ENCODE assay signal across 34 cellular contexts in genomic region chr10:127687548-127687947, GRCh38. TPM values are rescaled to one million over a fixed set of nuclear protein-coding genes. Genes with fewer than 3 reads are reported as not detected.
"Had no signal": no experiment of that assay in that cellular context is flagged by ENCODE, and none has a peak within 500 bp of the region (broad histone marks: within the 10 kb centered on the region; RNA-seq: fewer than 3 reads in every experiment).

No MANE protein-coding gene starts in this region.

- H3K27me3 ChIP-seq: ascending aorta, cardiac muscle cell had no signal

- H3K9me3 ChIP-seq: ascending aorta had no signal

- H3K36me3 ChIP-seq: ascending aorta, cardiac muscle cell had no signal

- DNase-seq: activated B cell treated with CpG ODN at 0.5 μM for 24 hours; activated CD4-positive, alpha-beta memory T cell treated with anti-CD3 and anti-CD28 coated beads, Interleukin-2, amount 10 ng/mL, durations not matched to agents 7 days and 5 days; activated CD4-positive, alpha-beta T cell treated with anti-CD3 and anti-CD28 coated beads for 4 hours; activated CD4-positive, alpha-beta T cell treated with anti-CD3 and anti-CD28 coated beads, Interleukin-2, amount 10 ng/mL, durations not matched to agents 24 days and 14 days; activated CD4-positive, alpha-beta T cell treated with anti-CD3 and anti-CD28 coated beads, Interleukin-2, amount 50 U/mL, for 1 hour; activated CD4-positive, alpha-beta T cell treated with anti-CD3 and anti-CD28 coated beads, Interleukin-2, amount 50 U/mL, for 48 hours; activated CD4-positive, CD25-positive, alpha-beta regulatory T cell treated with anti-CD3 and anti-CD28 coated beads, Interleukin-2, amount 50 U/mL, for 72 hours; activated CD8-positive, alpha-beta memory T cell treated with anti-CD3 and anti-CD28 coated beads for 24 hours; activated CD8-positive, alpha-beta memory T cell treated with anti-CD3 and anti-CD28 coated beads, Interleukin-2, amount 10 ng/mL, durations not matched to agents 7 days and 5 days; activated CD8-positive, alpha-beta T cell treated with anti-CD3 and anti-CD28 coated beads, Interleukin-2, amount 10 ng/mL, durations not matched to agents 7 days and 5 days; activated effector memory CD4-positive, alpha-beta T cell treated with anti-CD3 and anti-CD28 coated beads, Interleukin-2, amount 50 U/mL, for 16 hours; activated gamma-delta T cell treated with Interleukin-2 at 50 U/mL for 16 hours; activated naive CD4-positive, alpha-beta T cell; activated naive CD4-positive, alpha-beta T cell treated with anti-CD3 and anti-CD28 coated beads for 36 hours; activated naive CD8-positive, alpha-beta T cell treated with anti-CD3 and anti-CD28 coated beads, Interleukin-2, amount 10 ng/mL, durations not matched to agents 7 days and 5 days; activated naive CD8-positive, alpha-beta T cell treated with anti-CD3 and anti-CD28 coated beads, Interleukin-2, amount 50 U/mL, for 24 hours; activated T-cell treated with anti-CD3 and anti-CD28 coated beads for 4 hours; activated T-cell treated with anti-CD3 and anti-CD28 coated beads, Interleukin-2, amount 50 U/mL, for 1 hour; activated T-cell treated with anti-CD3 and anti-CD28 coated beads, Interleukin-2, amount 50 U/mL, for 4 hours; activated T-cell treated with anti-CD3 and anti-CD28 coated beads, Interleukin-2, amount 50 U/mL, for 72 hours; amygdala; anterior cingulate cortex; caudate nucleus; cerebellar nuclear complex; SW 1271; T-helper 1 cell; T-helper 2 cell; T-helper 9 cell had no signal

- H3K4me3 ChIP-seq: ascending aorta, cardiac muscle cell had no signal

- H3K27ac ChIP-seq: ascending aorta, cardiac muscle cell, VCaP had no signal

- ATAC-seq: activated CD8-positive, alpha-beta memory T cell treated with anti-CD3 and anti-CD28 coated beads, Interleukin-2, amount 10 ng/mL, durations not matched to agents 7 days and 5 days; activated CD8-positive, alpha-beta T cell treated with anti-CD3 and anti-CD28 coated beads, Interleukin-2, amount 10 ng/mL, durations not matched to agents 7 days and 5 days; activated naive CD8-positive, alpha-beta T cell treated with anti-CD3 and anti-CD28 coated beads, Interleukin-2, amount 50 U/mL, for 24 hours; activated T-cell treated with anti-CD3 and anti-CD28 coated beads, Interleukin-2, amount 50 U/mL, for 4 hours; activated T-cell treated with anti-CD3 and anti-CD28 coated beads, Interleukin-2, amount 50 U/mL, for 72 hours; activated T-helper 17 cell treated with anti-CD3 and anti-CD28 coated beads, Interleukin-2, amount 50 U/mL, for 72 hours had no signal

- H3K4me1 ChIP-seq: ascending aorta had no signal

RNA-seq across cellular contexts. Expression of gene FOXI2, which starts 49.4 kb away (rescaled TPM):
- total RNA-seq: activated B cell treated with CpG ODN at 0.5 μM for 24 hours; activated CD4-positive, alpha-beta memory T cell treated with anti-CD3 and anti-CD28 coated beads, Interleukin-2, amount 10 ng/mL, durations not matched to agents 7 days and 5 days; activated CD4-positive, alpha-beta T cell treated with anti-CD3 and anti-CD28 coated beads, Interleukin-2, amount 10 ng/mL, durations not matched to agents 24 days and 14 days; activated CD8-positive, alpha-beta memory T cell treated with anti-CD3 and anti-CD28 coated beads, Interleukin-2, amount 10 ng/mL, durations not matched to agents 7 days and 5 days; activated CD8-positive, alpha-beta T cell treated with anti-CD3 and anti-CD28 coated beads, Interleukin-2, amount 10 ng/mL, durations not matched to agents 7 days and 5 days; activated naive CD4-positive, alpha-beta T cell treated with anti-CD3 and anti-CD28 coated beads for 36 hours; activated naive CD8-positive, alpha-beta T cell treated with anti-CD3 and anti-CD28 coated beads, Interleukin-2, amount 10 ng/mL, durations not matched to agents 7 days and 5 days; activated T-cell treated with anti-CD3 and anti-CD28 coated beads, Interleukin-2, amount 50 U/mL, for 4 hours; activated T-cell treated with anti-CD3 and anti-CD28 coated beads, Interleukin-2, amount 50 U/mL, for 72 hours; activated T-helper 1 cell treated with anti-CD3 and anti-CD28 coated beads, Interleukin-12 subunit alpha, Interleukin-12 subunit beta, Interleukin-2, Interleukin-4 antibody, amounts not matched to agents 30 ng/mL and 10 ng/mL and 1 ng/mL, durations not matched to agents 14 hours and 24 hours and 36 hours; activated T-helper 17 cell treated with anti-CD3 and anti-CD28 coated beads, Interleukin-2, amount 50 U/mL, for 72 hours; ascending aorta; bronchial epithelial cell; cardiac muscle cell had no signal
- polyA plus RNA-seq: cardiac muscle cell had no signal
